9 cellular contexts compared by ENCODE assay signal in the genomic region with DNA sequence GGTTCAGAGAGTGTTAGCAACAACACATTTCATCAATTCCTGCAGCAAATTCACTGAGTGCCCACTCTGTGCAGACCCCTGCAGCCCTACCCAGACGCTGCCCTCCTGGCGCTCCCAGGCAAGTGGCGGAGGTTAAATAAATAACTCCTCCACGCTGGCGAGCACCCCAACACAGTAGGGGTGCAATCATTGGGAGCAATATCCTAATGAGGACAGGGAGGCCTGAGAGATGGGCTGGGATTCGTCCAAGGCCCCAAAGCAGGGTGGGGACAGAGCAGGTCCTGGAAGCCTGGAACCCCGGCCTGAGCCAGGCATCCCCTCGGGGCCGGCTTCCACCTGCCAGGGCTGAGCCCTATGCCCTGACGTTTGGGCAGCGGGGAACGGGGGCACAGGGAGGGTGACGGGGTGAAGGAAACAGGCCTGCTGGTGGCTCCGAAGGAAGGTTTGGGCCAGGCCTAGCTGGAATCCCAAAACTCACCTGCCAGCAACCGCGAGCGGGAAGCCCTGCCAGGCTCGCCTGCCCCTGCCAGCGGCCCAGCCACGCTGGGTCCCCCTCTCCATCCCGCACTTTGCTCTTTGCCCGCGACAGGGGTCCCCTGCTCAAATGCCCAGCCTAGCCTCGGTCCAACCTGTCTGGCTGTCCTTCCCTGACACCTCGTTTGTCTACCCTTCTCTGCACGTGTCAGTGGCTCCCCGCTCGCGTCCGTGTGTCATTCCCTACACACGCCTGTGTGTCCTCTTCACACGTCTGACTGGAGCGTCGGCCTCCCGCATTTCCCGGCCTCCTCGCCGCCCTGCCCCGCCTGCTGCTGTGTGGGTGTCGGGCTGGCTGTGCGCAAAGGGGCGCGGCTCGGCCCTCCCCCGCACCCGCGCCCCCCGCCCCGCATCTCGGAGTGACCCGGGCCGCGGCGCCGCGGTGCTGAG. TPM values are rescaled to one million over a fixed set of nuclear protein-coding genes. Genes with fewer than 3 reads are reported as not detected.
DNase-seq lines count a peak whose midpoint lies in the region; ATAC-seq and TF ChIP-seq lines count a peak whose summit lies in the region.
"Had no signal": no experiment of that assay in that cellular context is flagged by ENCODE, and none has a peak within 500 bp of the region (broad histone marks: within the 10 kb centered on the region; RNA-seq: fewer than 3 reads in every experiment).

No MANE protein-coding gene starts in this region.

- H3K4me1 ChIP-seq in right cardiac atrium (ENCODE audit: control insufficient read depth, insufficient read depth, low read length) = peaks cover 2% of the 10 kb centered on the region
- peaks cover 0 to 9% of the 10 kb centered on the region in 2 donors for H3K4me1 ChIP-seq in gastrocnemius medialis

- no peaks in the 10 kb centered on the region for H3K36me3 ChIP-seq in H7 (replicated peaks; ENCODE audit: control insufficient read depth, insufficient read depth, low read length)
- no peaks in the 10 kb centered on the region for H3K36me3 ChIP-seq in gastrocnemius medialis

- H3K9me3 ChIP-seq in right cardiac atrium (ENCODE audit: control insufficient read depth, low read length) (no peaks in the 10 kb centered on the region), gastrocnemius medialis (no peaks in the 10 kb centered on the region)

- POLR2A ChIA-PET in activated CD8-positive, alpha-beta T cell treated with anti-CD3 and anti-CD28 coated beads, Interleukin-2, amount 10 ng/mL, durations not matched to agents 7 days and 5 days (lab: Charles Lee) = interaction anchor here (0.6 kb wide), 1 partner anchor 25 kb away, joined by 3 read pairs; no protein-coding TSS in a partner anchor

- intact Hi-C loops in right cardiac atrium (cut with DNase I) = no loop called here
- intact Hi-C loops in gastrocnemius medialis (cut with DNase I; ENCODE audit: low total_unique reads) = no loop called here

- H3K4me1 Mint-ChIP-seq in activated CD8-positive, alpha-beta T cell treated with anti-CD3 and anti-CD28 coated beads, Interleukin-2, amount 10 ng/mL, durations not matched to agents 7 days and 5 days (ENCODE audit: low read depth) = no peaks in the 10 kb centered on the region

- no peak for TF ChIP-seq POLR2A in gastrocnemius medialis (IDR thresholded peaks at IDR 0.05)

- H3K27me3 ChIP-seq in H7 (ENCODE audit: control insufficient read depth, insufficient read depth, low read length) (peaks cover 73% of the 10 kb centered on the region), right cardiac atrium (ENCODE audit: control insufficient read depth, insufficient read depth) (no peaks in the 10 kb centered on the region), gastrocnemius medialis (peaks cover 25 to 44% (median 38%) of the 10 kb centered on the region in 3 donors)

- H3K9me3 Mint-ChIP-seq in activated CD8-positive, alpha-beta T cell treated with anti-CD3 and anti-CD28 coated beads, Interleukin-2, amount 10 ng/mL, durations not matched to agents 7 days and 5 days (ENCODE audit: insufficient read depth) = no peaks in the 10 kb centered on the region

- DNase-seq in H7 (peak; percentile 77), right cardiac atrium (peak in 2 of 3 donors; percentile 55 to 64), gastrocnemius medialis (no peak), EL (no peak), activated gamma-delta T cell (lab: John Stamatoyannopoulos, UW) (no peak)
- no peak for DNase-seq in activated CD8-positive, alpha-beta T cell treated with anti-CD3 and anti-CD28 coated beads, Interleukin-2, amount 10 ng/mL, durations not matched to agents 7 days and 5 days
- DNase-seq in central memory CD4-positive, alpha-beta T cell = no peak
- DNase-seq: NCI-H510A had no signal

- in situ Hi-C loops in gastrocnemius medialis (cut with MboI; ENCODE audit: low sequenced_read_pairs in 4 of 4) = no loop called here

- WGBS in right cardiac atrium = 19% methylated on average over 56 of the region's 56 CpGs

- H3K4me3 ChIP-seq in H7 (ENCODE audit: insufficient read depth, low read depth, low read length) (peak overlapping the region; percentile 26), right cardiac atrium (ENCODE audit: low read length) (peak overlapping the region; percentile 90), gastrocnemius medialis (peak overlapping the region in 3 of 4 donors; percentile 6 to 35 (median 31))

- ATAC-seq in activated CD8-positive, alpha-beta T cell treated with anti-CD3 and anti-CD28 coated beads, Interleukin-2, amount 10 ng/mL, durations not matched to agents 7 days and 5 days = peak; percentile 16
- ATAC-seq in right cardiac atrium (peak; percentile 10 to 25), gastrocnemius medialis (no peak), HG02588 (IDR thresholded peaks at IDR 0.05; ENCODE audit: unreplicated experiment) (no peak)

- no peak overlapping the region for H3K27ac Mint-ChIP-seq in activated CD8-positive, alpha-beta T cell treated with anti-CD3 and anti-CD28 coated beads, Interleukin-2, amount 10 ng/mL, durations not matched to agents 7 days and 5 days

- no peak overlapping the region for H3K27ac ChIP-seq in right cardiac atrium (ENCODE audit: low read length)
- no peak overlapping the region for H3K27ac ChIP-seq in gastrocnemius medialis

- TF ChIP-seq CTCF in gastrocnemius medialis (IDR thresholded peaks at IDR 0.05 in 4 of 5, conservative IDR thresholded peaks at IDR 0.05 in 1 of 5) = no peak

- no peaks in the 10 kb centered on the region for H3K36me3 Mint-ChIP-seq in activated CD8-positive, alpha-beta T cell treated with anti-CD3 and anti-CD28 coated beads, Interleukin-2, amount 10 ng/mL, durations not matched to agents 7 days and 5 days (ENCODE audit: low read depth)

- CTCF ChIA-PET in activated CD8-positive, alpha-beta T cell treated with anti-CD3 and anti-CD28 coated beads, Interleukin-2, amount 10 ng/mL, durations not matched to agents 7 days and 5 days (lab: Charles Lee) = interaction anchor here (1.4 kb wide), 1 partner anchor 20 kb away, joined by 5 read pairs; no protein-coding TSS in a partner anchor

- H3K27me3 Mint-ChIP-seq in activated CD8-positive, alpha-beta T cell treated with anti-CD3 and anti-CD28 coated beads, Interleukin-2, amount 10 ng/mL, durations not matched to agents 7 days and 5 days (ENCODE audit: low read depth) = peaks cover 75% of the 10 kb centered on the region

- peak overlapping the region; percentile 11 for H3K4me3 Mint-ChIP-seq in activated CD8-positive, alpha-beta T cell treated with anti-CD3 and anti-CD28 coated beads, Interleukin-2, amount 10 ng/mL, durations not matched to agents 7 days and 5 days

RNA-seq across cellular contexts. Expression of gene BEAN1, which starts 0.7 kb away (rescaled TPM):
- 0.03 TPM in 1 of 2 replicates, not detected in the other for total RNA-seq in H7 (2014; rRNA removed; shearing (Covaris generic))
- not detected for total RNA-seq in activated CD8-positive, alpha-beta T cell treated with anti-CD3 and anti-CD28 coated beads, Interleukin-2, amount 10 ng/mL, durations not matched to agents 7 days and 5 days
- 1 to 10 TPM in 3 of 4 donors, under 1 TPM in 1; 0.79 to 1.5 (median 1.2) TPM for total RNA-seq in right cardiac atrium
- polyA plus RNA-seq in right cardiac atrium = 0.41 TPM
- not detected for total RNA-seq in gastrocnemius medialis

RNA-seq across cellular contexts. Expression of gene CDH5, which starts 59.9 kb away (rescaled TPM):
- total RNA-seq in H7 (2014; rRNA removed; shearing (Covaris generic)) = not detected in 2 replicates
- not detected for total RNA-seq in activated CD8-positive, alpha-beta T cell treated with anti-CD3 and anti-CD28 coated beads, Interleukin-2, amount 10 ng/mL, durations not matched to agents 7 days and 5 days
- total RNA-seq in right cardiac atrium = 10 to 100 TPM; 22.9 to 47.0 (median 40.9) TPM
- 32.8 TPM for polyA plus RNA-seq in right cardiac atrium
- 10 to 100 TPM; 24.3 to 37.4 (median 31.7) TPM for total RNA-seq in gastrocnemius medialis

Comparison
In these comparisons a context has a peak if more than half of its experiments do, and no peak if none do; other contexts are left out.
1. DNase-seq: peak in H7 (single experiment) and right cardiac atrium (2 of 3); none in activated CD8-positive, alpha-beta T cell treated with anti-CD3 and anti-CD28 coated beads, Interleukin-2, amount 10 ng/mL, durations not matched to agents 7 days and 5 days (single experiment), gastrocnemius medialis (0 of 2), EL (single experiment), central memory CD4-positive, alpha-beta T cell (single experiment) and activated gamma-delta T cell (single experiment).
2. H3K4me3 ChIP-seq: peak in every context shown above with its lines; median percentile 90 in right cardiac atrium; 31 in gastrocnemius medialis; 26 in H7.
3. ATAC-seq: peak in activated CD8-positive, alpha-beta T cell treated with anti-CD3 and anti-CD28 coated beads, Interleukin-2, amount 10 ng/mL, durations not matched to agents 7 days and 5 days (single experiment) and right cardiac atrium (2 of 2); none in gastrocnemius medialis (0 of 2) and HG02588 (single experiment).
4. RNA of gene CDH5, which starts 59.9 kb away (total RNA-seq): 22.9 to 47.0 TPM in right cardiac atrium and 24.3 to 37.4 TPM in gastrocnemius medialis; not detected in H7 and not detected in activated CD8-positive, alpha-beta T cell treated with anti-CD3 and anti-CD28 coated beads, Interleukin-2, amount 10 ng/mL, durations not matched to agents 7 days and 5 days; every median in the first group is over 10 times any median in the second.